Comparison of ENCODE assay signal across 2 cellular contexts in the genomic region with DNA sequence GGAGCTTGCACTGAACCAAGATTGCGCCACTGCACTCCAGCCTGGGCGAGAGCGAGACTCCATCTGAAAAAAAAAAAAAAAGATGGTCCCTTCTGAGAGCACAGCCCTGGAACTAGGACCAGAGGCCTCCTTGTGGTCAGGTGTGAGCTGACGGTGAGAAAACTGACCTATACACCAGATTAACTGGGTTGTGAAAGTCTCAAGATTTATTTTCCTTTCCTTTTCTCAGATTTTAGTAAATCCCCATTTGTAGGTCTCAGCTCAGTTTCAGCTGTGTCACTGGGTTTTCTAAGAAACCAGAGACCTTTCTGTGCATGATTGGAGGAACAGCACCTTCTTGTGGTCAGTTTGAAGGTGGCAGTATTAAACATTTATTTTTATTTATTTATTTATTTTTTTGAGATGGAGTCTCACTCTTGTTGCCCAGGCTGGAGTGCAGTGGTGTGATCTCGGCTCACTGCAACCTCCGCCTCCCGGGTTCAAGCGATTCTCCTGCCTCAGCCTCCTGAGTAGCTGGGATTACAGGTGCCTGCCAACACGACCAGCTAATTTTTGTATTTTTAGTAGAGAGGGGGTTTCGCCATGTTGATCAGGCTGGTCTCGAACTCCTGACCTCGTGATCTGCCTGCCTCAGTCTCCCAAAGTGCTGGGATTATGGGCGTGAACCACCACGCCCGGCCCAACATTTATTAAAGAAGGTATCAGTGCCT.
TF ChIP-seq lines count a peak whose summit lies in the region.

No MANE protein-coding gene starts in this region.

TF ChIP-seq in K562, 482 proteins besides CTCF, POLR2A, EP300 and RAD21:
- TF ChIP-seq CEBPB (tag; IDR thresholded peaks at IDR 0.05): peak; percentile 48
- 0 out of 2 replicates have a peak, but pooled peaks have one; percentile 24 for TF ChIP-seq STAT5A (IDR thresholded peaks at IDR 0.05; ENCODE audit: borderline replicate concordance, low read length)
- TF ChIP-seq MAFG (tag; conservative IDR thresholded peaks at IDR 0.05): 0 out of 2 replicates have a peak, but pooled peaks have one; percentile 30
- TF ChIP-seq NFE2 (IDR thresholded peaks at IDR 0.05; ENCODE audit: low read depth): peak; percentile 64
- 0 out of 2 replicates have a peak, but pooled peaks have one; percentile 59 for TF ChIP-seq ZNF766 (CRISPR knock-in tag; conservative IDR thresholded peaks at IDR 0.05)
- TF ChIP-seq RCOR1 (IDR thresholded peaks at IDR 0.05; ENCODE audit: borderline replicate concordance in 1 of 2, low read depth in 2 of 2, low read length in 2 of 2): 0 out of 4 replicates have a peak, but pooled peaks of 1 of the 2 experiments have one; percentile 13
- 0 out of 4 replicates have a peak, but pooled peaks of 1 of the 2 experiments have one; percentile 29 for TF ChIP-seq ARNT (IDR thresholded peaks at IDR 0.05)
- TF ChIP-seq ZFP36 (IDR thresholded peaks at IDR 0.05; ENCODE audit: low read depth, low read length, partially characterized antibody): peak; percentile 6
- TF ChIP-seq, protein P1, sequence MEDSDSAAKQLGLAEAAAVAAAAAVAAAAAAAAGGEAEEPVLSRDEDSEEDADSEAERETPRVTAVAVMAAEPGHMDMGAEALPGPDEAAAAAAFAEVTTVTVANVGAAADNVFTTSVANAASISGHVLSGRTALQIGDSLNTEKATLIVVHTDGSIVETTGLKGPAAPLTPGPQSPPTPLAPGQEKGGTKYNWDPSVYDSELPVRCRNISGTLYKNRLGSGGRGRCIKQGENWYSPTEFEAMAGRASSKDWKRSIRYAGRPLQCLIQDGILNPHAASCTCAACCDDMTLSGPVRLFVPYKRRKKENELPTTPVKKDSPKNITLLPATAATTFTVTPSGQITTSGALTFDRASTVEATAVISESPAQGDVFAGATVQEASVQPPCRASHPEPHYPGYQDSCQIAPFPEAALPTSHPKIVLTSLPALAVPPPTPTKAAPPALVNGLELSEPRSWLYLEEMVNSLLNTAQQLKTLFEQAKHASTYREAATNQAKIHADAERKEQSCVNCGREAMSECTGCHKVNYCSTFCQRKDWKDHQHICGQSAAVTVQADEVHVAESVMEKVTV (CRISPR knock-in tag; IDR thresholded peaks at IDR 0.05): peak; percentile 48; the same call in 1 of the 2 replicates
TF ChIP-seq in K562: peak in this region for 9; not testable (repeated sequence) for 473.

TF ChIP-seq in neural cell, 6 proteins besides CTCF, POLR2A, EP300 and RAD21:
- TF ChIP-seq SMC3 (conservative IDR thresholded peaks at IDR 0.05; ENCODE audit: poor library complexity): peak; percentile 45
